1 cellular context compared by ENCODE assay signal in the genomic region with DNA sequence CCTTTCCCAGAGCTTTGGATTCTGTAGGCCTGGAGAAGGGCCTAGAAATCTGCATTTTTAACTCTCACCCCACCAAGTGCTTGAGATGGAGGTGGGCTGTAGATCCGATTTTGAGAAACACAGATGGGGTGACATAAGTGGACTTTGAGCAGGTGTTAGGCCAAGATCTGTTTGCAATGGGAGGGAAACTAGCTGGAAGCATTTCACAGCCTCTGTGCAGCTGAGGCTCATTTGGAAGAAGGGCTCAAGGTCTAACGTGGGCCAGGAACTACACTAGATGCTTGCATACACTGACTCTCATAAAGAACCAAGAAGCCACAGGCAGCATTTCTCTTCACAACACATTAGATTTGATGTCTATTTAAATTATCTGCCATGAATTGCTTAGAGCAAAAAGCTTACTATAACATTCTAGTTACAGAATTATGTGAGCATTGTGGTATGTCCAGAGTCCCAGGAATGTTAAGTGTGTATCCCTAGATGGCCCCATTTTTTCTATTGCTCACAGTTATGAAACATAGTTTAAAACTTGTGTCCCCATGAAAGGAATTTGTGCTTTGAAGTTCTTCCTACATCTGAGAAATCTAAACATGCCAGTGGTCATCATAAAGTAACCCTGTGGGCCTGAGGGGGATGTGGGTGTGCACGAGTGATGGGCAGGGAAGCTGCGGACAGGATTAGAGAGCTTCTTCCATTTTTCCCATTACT.
TF ChIP-seq lines count a peak whose summit lies in the region.

No MANE protein-coding gene starts in this region.

TF ChIP-seq in HepG2, 621 proteins besides CTCF, POLR2A, EP300 and RAD21 (continued from another document and continues in another):
- TF ChIP-seq ZNF383 (CRISPR knock-in tag; IDR thresholded peaks at IDR 0.05; ENCODE audit: borderline replicate concordance), result no peak
- TF ChIP-seq, protein P1, sequence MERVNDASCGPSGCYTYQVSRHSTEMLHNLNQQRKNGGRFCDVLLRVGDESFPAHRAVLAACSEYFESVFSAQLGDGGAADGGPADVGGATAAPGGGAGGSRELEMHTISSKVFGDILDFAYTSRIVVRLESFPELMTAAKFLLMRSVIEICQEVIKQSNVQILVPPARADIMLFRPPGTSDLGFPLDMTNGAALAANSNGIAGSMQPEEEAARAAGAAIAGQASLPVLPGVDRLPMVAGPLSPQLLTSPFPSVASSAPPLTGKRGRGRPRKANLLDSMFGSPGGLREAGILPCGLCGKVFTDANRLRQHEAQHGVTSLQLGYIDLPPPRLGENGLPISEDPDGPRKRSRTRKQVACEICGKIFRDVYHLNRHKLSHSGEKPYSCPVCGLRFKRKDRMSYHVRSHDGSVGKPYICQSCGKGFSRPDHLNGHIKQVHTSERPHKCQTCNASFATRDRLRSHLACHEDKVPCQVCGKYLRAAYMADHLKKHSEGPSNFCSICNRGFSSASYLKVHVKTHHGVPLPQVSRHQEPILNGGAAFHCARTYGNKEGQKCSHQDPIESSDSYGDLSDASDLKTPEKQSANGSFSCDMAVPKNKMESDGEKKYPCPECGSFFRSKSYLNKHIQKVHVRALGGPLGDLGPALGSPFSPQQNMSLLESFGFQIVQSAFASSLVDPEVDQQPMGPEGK (CRISPR knock-in tag; IDR thresholded peaks at IDR 0.05), result peak; percentile 56
- TF ChIP-seq FOXP1 (IDR thresholded peaks at IDR 0.05), result no peak
- TF ChIP-seq FOXP1 (CRISPR knock-in tag; IDR thresholded peaks at IDR 0.05), result peak; percentile 66
- 0 out of 2 replicates have a peak, but pooled peaks have one; percentile 40 for TF ChIP-seq ZNF564 (CRISPR knock-in tag; IDR thresholded peaks at IDR 0.05)
- peak; percentile 40; the same call in 1 of the 2 replicates for TF ChIP-seq NR2C2 (CRISPR knock-in tag; IDR thresholded peaks at IDR 0.05; ENCODE audit: borderline replicate concordance)
- TF ChIP-seq ISL2 (CRISPR knock-in tag; IDR thresholded peaks at IDR 0.05), result peak; percentile 92
- peak; percentile 47; the same call in 1 of the 2 replicates for TF ChIP-seq ZNF614 (CRISPR knock-in tag; IDR thresholded peaks at IDR 0.05; ENCODE audit: borderline replicate concordance)
- peak; percentile 54 for TF ChIP-seq RARA (CRISPR knock-in tag; IDR thresholded peaks at IDR 0.05)
- TF ChIP-seq ZNF33A (CRISPR knock-in tag; IDR thresholded peaks at IDR 0.05; ENCODE audit: borderline replicate concordance), result no peak
- TF ChIP-seq, protein P2, sequence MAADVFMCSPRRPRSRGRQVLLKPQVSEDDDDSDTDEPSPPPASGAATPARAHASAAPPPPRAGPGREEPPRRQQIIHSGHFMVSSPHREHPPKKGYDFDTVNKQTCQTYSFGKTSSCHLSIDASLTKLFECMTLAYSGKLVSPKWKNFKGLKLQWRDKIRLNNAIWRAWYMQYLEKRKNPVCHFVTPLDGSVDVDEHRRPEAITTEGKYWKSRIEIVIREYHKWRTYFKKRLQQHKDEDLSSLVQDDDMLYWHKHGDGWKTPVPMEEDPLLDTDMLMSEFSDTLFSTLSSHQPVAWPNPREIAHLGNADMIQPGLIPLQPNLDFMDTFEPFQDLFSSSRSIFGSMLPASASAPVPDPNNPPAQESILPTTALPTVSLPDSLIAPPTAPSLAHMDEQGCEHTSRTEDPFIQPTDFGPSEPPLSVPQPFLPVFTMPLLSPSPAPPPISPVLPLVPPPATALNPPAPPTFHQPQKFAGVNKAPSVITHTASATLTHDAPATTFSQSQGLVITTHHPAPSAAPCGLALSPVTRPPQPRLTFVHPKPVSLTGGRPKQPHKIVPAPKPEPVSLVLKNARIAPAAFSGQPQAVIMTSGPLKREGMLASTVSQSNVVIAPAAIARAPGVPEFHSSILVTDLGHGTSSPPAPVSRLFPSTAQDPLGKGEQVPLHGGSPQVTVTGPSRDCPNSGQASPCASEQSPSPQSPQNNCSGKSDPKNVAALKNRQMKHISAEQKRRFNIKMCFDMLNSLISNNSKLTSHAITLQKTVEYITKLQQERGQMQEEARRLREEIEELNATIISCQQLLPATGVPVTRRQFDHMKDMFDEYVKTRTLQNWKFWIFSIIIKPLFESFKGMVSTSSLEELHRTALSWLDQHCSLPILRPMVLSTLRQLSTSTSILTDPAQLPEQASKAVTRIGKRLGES (CRISPR knock-in tag; IDR thresholded peaks at IDR 0.05; ENCODE audit: borderline replicate concordance), result peak; percentile 67; the same call in 1 of the 2 replicates
- TF ChIP-seq ZNF616 (CRISPR knock-in tag; IDR thresholded peaks at IDR 0.05; ENCODE audit: low read depth), result no peak
- TF ChIP-seq POGZ (CRISPR knock-in tag; IDR thresholded peaks at IDR 0.05), result peak; percentile 91
- peak; percentile 44 for TF ChIP-seq CBX1 (IDR thresholded peaks at IDR 0.05; ENCODE audit: low read depth)
- no peak for TF ChIP-seq HOXA7 (CRISPR knock-in tag; IDR thresholded peaks at IDR 0.05)
- TF ChIP-seq, protein P3, sequence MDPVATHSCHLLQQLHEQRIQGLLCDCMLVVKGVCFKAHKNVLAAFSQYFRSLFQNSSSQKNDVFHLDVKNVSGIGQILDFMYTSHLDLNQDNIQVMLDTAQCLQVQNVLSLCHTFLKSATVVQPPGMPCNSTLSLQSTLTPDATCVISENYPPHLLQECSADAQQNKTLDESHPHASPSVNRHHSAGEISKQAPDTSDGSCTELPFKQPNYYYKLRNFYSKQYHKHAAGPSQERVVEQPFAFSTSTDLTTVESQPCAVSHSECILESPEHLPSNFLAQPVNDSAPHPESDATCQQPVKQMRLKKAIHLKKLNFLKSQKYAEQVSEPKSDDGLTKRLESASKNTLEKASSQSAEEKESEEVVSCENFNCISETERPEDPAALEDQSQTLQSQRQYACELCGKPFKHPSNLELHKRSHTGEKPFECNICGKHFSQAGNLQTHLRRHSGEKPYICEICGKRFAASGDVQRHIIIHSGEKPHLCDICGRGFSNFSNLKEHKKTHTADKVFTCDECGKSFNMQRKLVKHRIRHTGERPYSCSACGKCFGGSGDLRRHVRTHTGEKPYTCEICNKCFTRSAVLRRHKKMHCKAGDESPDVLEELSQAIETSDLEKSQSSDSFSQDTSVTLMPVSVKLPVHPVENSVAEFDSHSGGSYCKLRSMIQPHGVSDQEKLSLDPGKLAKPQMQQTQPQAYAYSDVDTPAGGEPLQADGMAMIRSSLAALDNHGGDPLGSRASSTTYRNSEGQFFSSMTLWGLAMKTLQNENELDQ (CRISPR knock-in tag; IDR thresholded peaks at IDR 0.05; ENCODE audit: borderline replicate concordance), result no peak; the same call in 1 of the 2 replicates
- no peak for TF ChIP-seq MTERF4 (CRISPR knock-in tag; IDR thresholded peaks at IDR 0.05)
- TF ChIP-seq RXRA (CRISPR knock-in tag; IDR thresholded peaks at IDR 0.05), result peak; percentile 75; the same call in 1 of the 2 replicates
- no peak for TF ChIP-seq ZNF138 (CRISPR knock-in tag; IDR thresholded peaks at IDR 0.05; ENCODE audit: low read depth)
- no peak for TF ChIP-seq ATRX (CRISPR knock-in tag; IDR thresholded peaks at IDR 0.05; ENCODE audit: borderline replicate concordance)
- TF ChIP-seq ZNF556 (CRISPR knock-in tag; IDR thresholded peaks at IDR 0.05; ENCODE audit: borderline replicate concordance), result peak; percentile 40; the same call in 1 of the 2 replicates
- 0 out of 2 replicates have a peak, but pooled peaks have one; percentile 9 for TF ChIP-seq TSC22D2 (CRISPR knock-in tag; IDR thresholded peaks at IDR 0.05; ENCODE audit: borderline replicate concordance)
- TF ChIP-seq TARDBP (CRISPR knock-in tag; IDR thresholded peaks at IDR 0.05), result peak; percentile 30
- TF ChIP-seq, protein P4, sequence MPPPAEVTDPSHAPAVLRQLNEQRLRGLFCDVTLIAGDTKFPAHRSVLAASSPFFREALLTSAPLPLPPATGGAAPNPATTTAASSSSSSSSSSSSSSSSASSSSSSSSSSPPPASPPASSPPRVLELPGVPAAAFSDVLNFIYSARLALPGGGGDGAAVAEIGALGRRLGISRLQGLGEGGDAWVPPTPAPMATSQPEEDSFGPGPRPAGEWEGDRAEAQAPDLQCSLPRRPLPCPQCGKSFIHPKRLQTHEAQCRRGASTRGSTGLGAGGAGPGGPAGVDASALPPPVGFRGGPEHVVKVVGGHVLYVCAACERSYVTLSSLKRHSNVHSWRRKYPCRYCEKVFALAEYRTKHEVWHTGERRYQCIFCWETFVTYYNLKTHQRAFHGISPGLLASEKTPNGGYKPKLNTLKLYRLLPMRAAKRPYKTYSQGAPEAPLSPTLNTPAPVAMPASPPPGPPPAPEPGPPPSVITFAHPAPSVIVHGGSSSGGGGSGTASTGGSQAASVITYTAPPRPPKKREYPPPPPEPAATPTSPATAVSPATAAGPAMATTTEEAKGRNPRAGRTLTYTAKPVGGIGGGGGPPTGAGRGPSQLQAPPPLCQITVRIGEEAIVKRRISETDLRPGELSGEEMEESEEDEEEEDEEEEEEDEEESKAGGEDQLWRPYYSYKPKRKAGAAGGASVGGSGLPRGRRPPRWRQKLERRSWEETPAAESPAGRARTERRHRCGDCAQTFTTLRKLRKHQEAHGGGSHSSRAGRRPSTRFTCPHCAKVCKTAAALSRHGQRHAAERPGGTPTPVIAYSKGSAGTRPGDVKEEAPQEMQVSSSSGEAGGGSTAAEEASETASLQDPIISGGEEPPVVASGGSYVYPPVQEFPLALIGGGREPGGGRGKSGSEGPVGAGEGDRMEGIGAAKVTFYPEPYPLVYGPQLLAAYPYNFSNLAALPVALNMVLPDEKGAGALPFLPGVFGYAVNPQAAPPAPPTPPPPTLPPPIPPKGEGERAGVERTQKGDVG (CRISPR knock-in tag; IDR thresholded peaks at IDR 0.05; ENCODE audit: borderline replicate concordance), result no peak
- TF ChIP-seq ELF4 (CRISPR knock-in tag; IDR thresholded peaks at IDR 0.05; ENCODE audit: borderline replicate concordance), result peak; percentile 64; the same call in 1 of the 2 replicates
- TF ChIP-seq CBX2 (IDR thresholded peaks at IDR 0.05; ENCODE audit: low read depth, low read length), result no peak
- TF ChIP-seq CBX2 (CRISPR knock-in tag; IDR thresholded peaks at IDR 0.05; ENCODE audit: low read depth), result peak; percentile 91; the same call in 1 of the 2 replicates
- TF ChIP-seq CREM (IDR thresholded peaks at IDR 0.05), result peak; percentile 93
- TF ChIP-seq CREM (CRISPR knock-in tag; IDR thresholded peaks at IDR 0.05), result no peak
- TF ChIP-seq RCOR2 (CRISPR knock-in tag; IDR thresholded peaks at IDR 0.05), result peak; percentile 64; the same call in 1 of the 2 replicates
- TF ChIP-seq MZF1 (CRISPR knock-in tag; IDR thresholded peaks at IDR 0.05; ENCODE audit: borderline replicate concordance), result no peak
- peak; percentile 48; the same call in 1 of the 2 replicates for TF ChIP-seq SOX5 (CRISPR knock-in tag; IDR thresholded peaks at IDR 0.05; ENCODE audit: borderline replicate concordance)
- peak; percentile 80 for TF ChIP-seq FOXJ3 (CRISPR knock-in tag; IDR thresholded peaks at IDR 0.05; ENCODE audit: borderline replicate concordance)
- TF ChIP-seq REST (IDR thresholded peaks at IDR 0.05; ENCODE audit: borderline replicate concordance in 1 of 2, low read depth in 1 of 2, low read length in 2 of 2), result peak in 1 of 2 experiments; percentile 39; a peak in 1 of 4 replicates
- TF ChIP-seq ELF3 (CRISPR knock-in tag; IDR thresholded peaks at IDR 0.05), result peak; percentile 64; the same call in 1 of the 2 replicates
- peak; percentile 92 for TF ChIP-seq ZBTB43 (CRISPR knock-in tag; conservative IDR thresholded peaks at IDR 0.05)
- TF ChIP-seq, protein P5, sequence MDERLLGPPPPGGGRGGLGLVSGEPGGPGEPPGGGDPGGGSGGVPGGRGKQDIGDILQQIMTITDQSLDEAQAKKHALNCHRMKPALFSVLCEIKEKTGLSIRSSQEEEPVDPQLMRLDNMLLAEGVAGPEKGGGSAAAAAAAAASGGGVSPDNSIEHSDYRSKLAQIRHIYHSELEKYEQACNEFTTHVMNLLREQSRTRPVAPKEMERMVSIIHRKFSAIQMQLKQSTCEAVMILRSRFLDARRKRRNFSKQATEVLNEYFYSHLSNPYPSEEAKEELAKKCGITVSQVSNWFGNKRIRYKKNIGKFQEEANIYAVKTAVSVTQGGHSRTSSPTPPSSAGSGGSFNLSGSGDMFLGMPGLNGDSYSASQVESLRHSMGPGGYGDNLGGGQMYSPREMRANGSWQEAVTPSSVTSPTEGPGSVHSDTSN (CRISPR knock-in tag; IDR thresholded peaks at IDR 0.05), result peak; percentile 52; the same call in 1 of the 2 replicates
